In the genomic region with DNA sequence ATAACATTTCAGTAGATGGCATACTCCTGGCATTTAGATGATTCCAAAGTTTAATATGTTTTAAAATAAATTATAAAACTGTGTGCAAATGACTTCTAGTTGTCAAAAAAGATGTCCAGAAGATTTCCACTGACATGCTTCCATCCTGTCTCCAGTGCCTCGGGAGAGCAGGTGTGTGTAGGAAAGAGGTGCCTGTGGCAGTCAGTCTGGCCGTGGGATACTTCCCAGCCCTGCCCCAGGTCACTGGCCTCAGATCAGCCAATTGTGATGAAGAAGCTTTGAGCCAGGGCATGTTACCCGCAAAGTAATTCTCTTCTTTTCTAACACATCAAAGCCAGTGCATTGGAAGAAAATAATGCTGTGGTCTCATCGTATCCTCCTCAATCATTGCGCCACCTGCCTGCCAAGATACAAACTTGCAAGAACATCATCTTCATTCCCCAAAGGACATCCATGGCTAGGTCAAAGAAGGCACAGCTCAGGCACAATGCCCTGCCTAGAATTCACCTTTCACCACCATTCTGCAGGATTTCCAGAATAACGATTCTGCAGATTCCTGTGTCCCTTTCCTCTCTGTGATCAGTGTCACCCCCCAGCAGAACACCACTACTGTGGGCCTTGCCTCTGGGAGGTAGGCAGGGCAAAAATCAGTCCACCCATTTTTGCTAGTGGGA, we compare ENCODE assay signal across 8 cellular contexts. TPM values are rescaled to one million over a fixed set of nuclear protein-coding genes. Genes with fewer than 3 reads are reported as not detected.
DNase-seq lines count a peak whose midpoint lies in the region; ATAC-seq and TF ChIP-seq lines count a peak whose summit lies in the region.

No MANE protein-coding gene starts in this region.

- TF ChIP-seq CTCF in RWPE2 (IDR thresholded peaks at IDR 0.05; ENCODE audit: poor library complexity, severe bottlenecking) (peak; percentile 60), endothelial cell (IDR thresholded peaks at IDR 0.05; ENCODE audit: unreplicated experiment) (peak; percentile 60), omental fat pad (IDR thresholded peaks at IDR 0.05) (no peak)

- peaks cover 8% of the 10 kb centered on the region for H3K4me1 ChIP-seq in RWPE2 (ENCODE audit: insufficient read depth, poor library complexity, severe bottlenecking)

- no peaks in the 10 kb centered on the region for H3K9me3 Mint-ChIP-seq in endothelial cell (ENCODE audit: unreplicated experiment)

- peaks cover 8% of the 10 kb centered on the region for H3K27me3 Mint-ChIP-seq in endothelial cell (ENCODE audit: unreplicated experiment)

- H3K27ac ChIP-seq in RWPE2 (ENCODE audit: poor library complexity, severe bottlenecking) = no peak overlapping the region

- peaks cover 25% of the 10 kb centered on the region for H3K27me3 ChIP-seq in H7 (ENCODE audit: control insufficient read depth, insufficient read depth, low read length)
- no peaks in the 10 kb centered on the region for H3K27me3 ChIP-seq in RWPE2 (ENCODE audit: insufficient read depth, poor library complexity, severe bottlenecking)

- H3K4me3 Mint-ChIP-seq in endothelial cell (ENCODE audit: unreplicated experiment) = no peak overlapping the region

- ATAC-seq in RWPE2 (ENCODE audit: low read depth) = no peak
- peak; percentile 45 for ATAC-seq in omental fat pad (ENCODE audit: low FRiP score)
- ATAC-seq in GM21786 (IDR thresholded peaks at IDR 0.05; ENCODE audit: unreplicated experiment) = no peak

- no peak overlapping the region for H3K27ac Mint-ChIP-seq in endothelial cell (ENCODE audit: unreplicated experiment)

- no peaks in the 10 kb centered on the region for H3K4me1 Mint-ChIP-seq in endothelial cell (ENCODE audit: unreplicated experiment)

- H3K9me3 ChIP-seq in RWPE2 (ENCODE audit: severe bottlenecking) = no peaks in the 10 kb centered on the region

- H3K4me3 ChIP-seq in H7 (ENCODE audit: insufficient read depth, low read depth, low read length) (no peak overlapping the region), RWPE2 (ENCODE audit: severe bottlenecking) (no peak overlapping the region)

- H3K36me3 ChIP-seq in H7 (replicated peaks; ENCODE audit: control insufficient read depth, insufficient read depth, low read length) (no peaks in the 10 kb centered on the region), RWPE2 (ENCODE audit: low read depth) (no peaks in the 10 kb centered on the region)

- peak; percentile 69 for DNase-seq in DMS 273 (lab: John Stamatoyannopoulos, UW; ENCODE audit: unreplicated experiment)
- no peak for DNase-seq in DMS 273 treated with DMSO at 0.1 percent for 48 hours (lab: John Stamatoyannopoulos, UW)
- peak; percentile 71 for DNase-seq in H7
- no peak for DNase-seq in RWPE2 (ENCODE audit: low spot score)
- peak; percentile 38 for DNase-seq in endothelial cell (ENCODE audit: low spot score)
- no peak for DNase-seq in omental fat pad (ENCODE audit: low spot score)
- DNase-seq in NCI-H2196 (lab: John Stamatoyannopoulos, UW; ENCODE audit: unreplicated experiment) = no peak

- peaks cover 4% of the 10 kb centered on the region for H3K36me3 Mint-ChIP-seq in endothelial cell (ENCODE audit: low read depth, unreplicated experiment)

RNA-seq across cellular contexts. Expression of a gene that starts 6.3 kb away (rescaled TPM):
- 0.94 and 1.3 TPM in 2 replicates for total RNA-seq in H7 (2014; rRNA removed; shearing (Covaris generic))
- total RNA-seq in endothelial cell (ENCODE audit: unreplicated experiment) (5.1 TPM), omental fat pad (10 to 100 TPM; 10.1 to 32.6 (median 20.1) TPM)

Comparison
In these comparisons a context has a peak if more than half of its experiments do, and no peak if none do; other contexts are left out.
1. DNase-seq: peak in DMS 273 (single experiment), H7 (single experiment) and endothelial cell (single experiment); none in DMS 273 treated with DMSO at 0.1 percent for 48 hours (single experiment), RWPE2 (single experiment), omental fat pad (single experiment) and NCI-H2196 (single experiment).
2. CTCF ChIP-seq: peak in RWPE2 (single experiment) and endothelial cell (single experiment); none in omental fat pad (0 of 3).